ENCODE assay signal across 1 cellular context in genomic region chr6:109381747-109382575, GRCh38.
TF ChIP-seq lines count a peak whose summit lies in the region.

Gene CD164 (minus strand): TSS chr6:109382467. CDS start chr6:109382378, 89 bp downstream.

TF ChIP-seq in HepG2, 621 proteins besides CTCF, POLR2A, EP300 and RAD21 (continued from another document and continues in another):
- TF ChIP-seq BCL6 (CRISPR knock-in tag; IDR thresholded peaks at IDR 0.05) (peak; percentile 42), REXO4 (CRISPR knock-in tag; IDR thresholded peaks at IDR 0.05; ENCODE audit: borderline replicate concordance) (no peak), TP53 (CRISPR knock-in tag; conservative IDR thresholded peaks at IDR 0.05) (peak; percentile 55; the same call in 1 of the 2 replicates), ZNF180 (CRISPR knock-in tag; IDR thresholded peaks at IDR 0.05; ENCODE audit: borderline replicate concordance, low read depth) (no peak), NFKB2 (CRISPR knock-in tag; IDR thresholded peaks at IDR 0.05; ENCODE audit: borderline replicate concordance) (peak; percentile 9; the same call in 1 of the 2 replicates), HNRNPUL1 (IDR thresholded peaks at IDR 0.05; ENCODE audit: low read depth, low read length) (0 out of 2 replicates have a peak, but pooled peaks have one; percentile 37), HMG20B (CRISPR knock-in tag; conservative IDR thresholded peaks at IDR 0.05) (peak; percentile 40; the same call in 1 of the 2 replicates), ZNF10 (CRISPR knock-in tag; IDR thresholded peaks at IDR 0.05; ENCODE audit: borderline replicate concordance, low read depth) (0 out of 2 replicates have a peak, but pooled peaks have one; percentile 43), MLX (CRISPR knock-in tag; IDR thresholded peaks at IDR 0.05) (peak; percentile 89), PAWR (CRISPR knock-in tag; IDR thresholded peaks at IDR 0.05; ENCODE audit: borderline replicate concordance) (no peak), ZNF12 (CRISPR knock-in tag; IDR thresholded peaks at IDR 0.05) (no peak), BHLHE40 (IDR thresholded peaks at IDR 0.05; ENCODE audit: low read length) (peak; percentile 97), ZMYM2 (CRISPR knock-in tag; IDR thresholded peaks at IDR 0.05) (no peak), SOX13 (IDR thresholded peaks at IDR 0.05) (no peak), SOX13 (CRISPR knock-in tag; conservative IDR thresholded peaks at IDR 0.05 in 1 of 2, IDR thresholded peaks at IDR 0.05 in 1 of 2) (peak in 1 of 2 experiments; percentile 64; a peak in 2 of 4 replicates), ZNF343 (CRISPR knock-in tag; IDR thresholded peaks at IDR 0.05) (peak; percentile 71; the same call in 1 of the 2 replicates), ATF7 (IDR thresholded peaks at IDR 0.05) (no peak), ATF7 (CRISPR knock-in tag; IDR thresholded peaks at IDR 0.05) (no peak), BRCA1 (CRISPR knock-in tag; IDR thresholded peaks at IDR 0.05) (peak; percentile 11; the same call in 1 of the 2 replicates), MTF2 (CRISPR knock-in tag; IDR thresholded peaks at IDR 0.05; ENCODE audit: borderline replicate concordance) (no peak), ARHGAP35 (CRISPR knock-in tag; IDR thresholded peaks at IDR 0.05; ENCODE audit: borderline replicate concordance) (peak; percentile 79; the same call in 1 of the 2 replicates), MAZ (IDR thresholded peaks at IDR 0.05; ENCODE audit: borderline replicate concordance, low read depth, low read length) (peak; percentile 98), MAZ (CRISPR knock-in tag; IDR thresholded peaks at IDR 0.05; ENCODE audit: low read depth) (peak; percentile 96), YY1 (IDR thresholded peaks at IDR 0.05; ENCODE audit: insufficient read depth, insufficient replicate concordance, low read depth, low read length) (peak; percentile 91), NAIF1 (CRISPR knock-in tag; IDR thresholded peaks at IDR 0.05; ENCODE audit: borderline replicate concordance) (peak; percentile 54; the same call in 1 of the 2 replicates), MIXL1 (CRISPR knock-in tag; IDR thresholded peaks at IDR 0.05) (no peak), JUN (CRISPR knock-in tag; IDR thresholded peaks at IDR 0.05) (no peak)
- TF ChIP-seq, protein P1, sequence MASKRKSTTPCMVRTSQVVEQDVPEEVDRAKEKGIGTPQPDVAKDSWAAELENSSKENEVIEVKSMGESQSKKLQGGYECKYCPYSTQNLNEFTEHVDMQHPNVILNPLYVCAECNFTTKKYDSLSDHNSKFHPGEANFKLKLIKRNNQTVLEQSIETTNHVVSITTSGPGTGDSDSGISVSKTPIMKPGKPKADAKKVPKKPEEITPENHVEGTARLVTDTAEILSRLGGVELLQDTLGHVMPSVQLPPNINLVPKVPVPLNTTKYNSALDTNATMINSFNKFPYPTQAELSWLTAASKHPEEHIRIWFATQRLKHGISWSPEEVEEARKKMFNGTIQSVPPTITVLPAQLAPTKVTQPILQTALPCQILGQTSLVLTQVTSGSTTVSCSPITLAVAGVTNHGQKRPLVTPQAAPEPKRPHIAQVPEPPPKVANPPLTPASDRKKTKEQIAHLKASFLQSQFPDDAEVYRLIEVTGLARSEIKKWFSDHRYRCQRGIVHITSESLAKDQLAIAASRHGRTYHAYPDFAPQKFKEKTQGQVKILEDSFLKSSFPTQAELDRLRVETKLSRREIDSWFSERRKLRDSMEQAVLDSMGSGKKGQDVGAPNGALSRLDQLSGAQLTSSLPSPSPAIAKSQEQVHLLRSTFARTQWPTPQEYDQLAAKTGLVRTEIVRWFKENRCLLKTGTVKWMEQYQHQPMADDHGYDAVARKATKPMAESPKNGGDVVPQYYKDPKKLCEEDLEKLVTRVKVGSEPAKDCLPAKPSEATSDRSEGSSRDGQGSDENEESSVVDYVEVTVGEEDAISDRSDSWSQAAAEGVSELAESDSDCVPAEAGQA (IDR thresholded peaks at IDR 0.05; ENCODE audit: low read depth): peak; percentile 77
- TF ChIP-seq, protein P1 (CRISPR knock-in tag; IDR thresholded peaks at IDR 0.05; ENCODE audit: borderline replicate concordance): peak; percentile 69; the same call in 1 of the 2 replicates
- TF ChIP-seq, protein P2, sequence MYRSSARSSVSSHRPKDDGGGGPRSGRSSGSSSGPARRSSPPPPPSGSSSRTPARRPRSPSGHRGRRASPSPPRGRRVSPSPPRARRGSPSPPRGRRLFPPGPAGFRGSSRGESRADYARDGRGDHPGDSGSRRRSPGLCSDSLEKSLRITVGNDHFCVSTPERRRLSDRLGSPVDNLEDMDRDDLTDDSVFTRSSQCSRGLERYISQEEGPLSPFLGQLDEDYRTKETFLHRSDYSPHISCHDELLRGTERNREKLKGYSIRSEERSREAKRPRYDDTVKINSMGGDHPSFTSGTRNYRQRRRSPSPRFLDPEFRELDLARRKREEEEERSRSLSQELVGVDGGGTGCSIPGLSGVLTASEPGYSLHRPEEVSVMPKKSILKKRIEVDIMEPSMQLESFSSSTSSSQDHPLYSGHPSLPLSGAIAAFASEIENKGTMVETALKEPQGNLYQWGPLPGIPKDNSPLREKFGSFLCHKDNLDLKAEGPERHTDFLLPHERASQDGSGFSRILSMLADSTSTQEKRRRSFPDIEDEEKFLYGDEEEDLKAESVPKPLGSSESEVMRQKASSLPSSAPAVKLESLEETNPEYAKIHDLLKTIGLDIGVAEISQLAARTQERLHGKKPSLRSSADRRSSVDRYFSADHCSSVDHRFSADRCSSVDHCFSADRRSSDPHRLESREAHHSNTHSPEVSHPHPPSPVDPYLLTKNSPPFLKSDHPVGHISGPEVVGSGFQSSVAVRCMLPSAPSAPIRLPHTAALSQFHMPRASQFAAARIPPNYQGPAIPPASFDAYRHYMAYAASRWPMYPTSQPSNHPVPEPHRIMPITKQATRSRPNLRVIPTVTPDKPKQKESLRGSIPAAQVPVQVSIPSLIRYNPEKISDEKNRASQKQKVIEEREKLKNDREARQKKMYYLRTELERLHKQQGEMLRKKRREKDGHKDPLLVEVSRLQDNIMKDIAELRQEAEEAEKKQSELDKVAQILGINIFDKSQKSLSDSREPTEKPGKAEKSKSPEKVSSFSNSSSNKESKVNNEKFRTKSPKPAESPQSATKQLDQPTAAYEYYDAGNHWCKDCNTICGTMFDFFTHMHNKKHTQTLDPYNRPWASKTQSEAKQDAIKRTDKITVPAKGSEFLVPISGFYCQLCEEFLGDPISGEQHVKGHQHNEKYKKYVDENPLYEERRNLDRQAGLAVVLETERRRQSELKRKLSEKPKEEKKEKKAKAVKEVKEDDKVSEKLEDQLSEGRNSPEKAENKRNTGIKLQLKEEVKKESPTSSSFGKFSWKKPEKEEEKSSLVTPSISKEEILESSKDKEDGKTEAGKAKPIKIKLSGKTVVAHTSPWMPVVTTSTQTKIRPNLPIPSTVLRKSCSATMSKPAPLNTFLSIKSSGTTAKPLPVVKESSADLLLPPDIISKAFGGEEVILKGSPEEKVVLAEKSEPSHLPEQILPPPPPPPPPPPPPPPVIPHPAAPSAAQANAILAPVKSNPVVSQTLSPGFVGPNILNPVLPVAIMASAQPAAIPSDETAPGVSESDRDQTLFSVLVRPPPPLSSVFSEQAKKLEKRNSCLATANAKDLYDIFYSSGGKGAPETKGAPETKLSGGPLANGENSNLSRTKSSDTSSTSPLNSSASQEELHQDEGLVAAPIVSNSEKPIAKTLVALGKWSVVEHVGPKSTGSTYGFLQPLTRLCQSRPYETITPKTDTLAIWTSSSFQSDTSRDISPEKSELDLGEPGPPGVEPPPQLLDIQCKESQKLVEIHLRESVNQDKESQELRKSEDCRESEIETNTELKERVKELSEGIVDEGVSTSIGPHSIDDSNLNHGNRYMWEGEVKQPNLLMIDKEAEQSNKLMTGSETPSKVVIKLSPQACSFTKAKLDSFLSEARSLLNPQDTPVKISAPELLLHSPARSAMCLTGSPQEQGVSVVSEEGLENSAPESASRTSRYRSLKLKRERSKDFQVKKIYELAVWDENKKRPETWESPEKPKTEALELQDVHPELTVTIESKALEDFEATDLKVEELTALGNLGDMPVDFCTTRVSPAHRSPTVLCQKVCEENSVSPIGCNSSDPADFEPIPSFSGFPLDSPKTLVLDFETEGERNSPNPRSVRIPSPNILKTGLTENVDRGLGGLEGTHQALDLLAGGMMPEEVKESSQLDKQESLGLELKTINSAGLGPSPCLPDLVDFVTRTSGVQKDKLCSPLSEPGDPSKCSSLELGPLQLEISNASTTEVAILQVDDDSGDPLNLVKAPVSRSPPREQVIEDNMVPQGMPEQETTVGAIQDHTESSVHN (CRISPR knock-in tag; IDR thresholded peaks at IDR 0.05): no peak
- TF ChIP-seq, protein P3, sequence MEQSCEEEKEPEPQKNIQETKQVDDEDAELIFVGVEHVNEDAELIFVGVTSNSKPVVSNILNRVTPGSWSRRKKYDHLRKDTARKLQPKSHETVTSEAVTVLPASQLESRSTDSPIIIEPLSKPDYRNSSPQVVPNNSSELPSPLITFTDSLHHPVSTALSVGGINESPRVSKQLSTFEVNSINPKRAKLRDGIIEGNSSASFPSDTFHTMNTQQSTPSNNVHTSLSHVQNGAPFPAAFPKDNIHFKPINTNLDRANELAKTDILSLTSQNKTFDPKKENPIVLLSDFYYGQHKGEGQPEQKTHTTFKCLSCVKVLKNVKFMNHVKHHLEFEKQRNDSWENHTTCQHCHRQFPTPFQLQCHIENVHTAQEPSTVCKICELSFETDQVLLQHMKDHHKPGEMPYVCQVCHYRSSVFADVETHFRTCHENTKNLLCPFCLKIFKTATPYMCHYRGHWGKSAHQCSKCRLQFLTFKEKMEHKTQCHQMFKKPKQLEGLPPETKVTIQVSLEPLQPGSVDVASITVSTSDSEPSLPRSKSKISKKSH (CRISPR knock-in tag; IDR thresholded peaks at IDR 0.05; ENCODE audit: borderline replicate concordance): peak; percentile 96
- TF ChIP-seq, protein P4, sequence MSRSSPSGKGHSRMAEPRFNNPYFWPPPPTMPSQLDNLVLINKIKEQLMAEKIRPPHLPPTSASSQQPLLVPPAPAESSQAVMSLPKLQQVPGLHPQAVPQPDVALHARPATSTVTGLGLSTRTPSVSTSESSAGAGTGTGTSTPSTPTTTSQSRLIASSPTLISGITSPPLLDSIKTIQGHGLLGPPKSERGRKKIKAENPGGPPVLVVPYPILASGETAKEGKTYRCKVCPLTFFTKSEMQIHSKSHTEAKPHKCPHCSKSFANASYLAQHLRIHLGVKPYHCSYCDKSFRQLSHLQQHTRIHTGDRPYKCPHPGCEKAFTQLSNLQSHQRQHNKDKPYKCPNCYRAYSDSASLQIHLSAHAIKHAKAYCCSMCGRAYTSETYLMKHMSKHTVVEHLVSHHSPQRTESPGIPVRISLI (CRISPR knock-in tag; IDR thresholded peaks at IDR 0.05; ENCODE audit: borderline replicate concordance): no peak
- TF ChIP-seq, protein P5, sequence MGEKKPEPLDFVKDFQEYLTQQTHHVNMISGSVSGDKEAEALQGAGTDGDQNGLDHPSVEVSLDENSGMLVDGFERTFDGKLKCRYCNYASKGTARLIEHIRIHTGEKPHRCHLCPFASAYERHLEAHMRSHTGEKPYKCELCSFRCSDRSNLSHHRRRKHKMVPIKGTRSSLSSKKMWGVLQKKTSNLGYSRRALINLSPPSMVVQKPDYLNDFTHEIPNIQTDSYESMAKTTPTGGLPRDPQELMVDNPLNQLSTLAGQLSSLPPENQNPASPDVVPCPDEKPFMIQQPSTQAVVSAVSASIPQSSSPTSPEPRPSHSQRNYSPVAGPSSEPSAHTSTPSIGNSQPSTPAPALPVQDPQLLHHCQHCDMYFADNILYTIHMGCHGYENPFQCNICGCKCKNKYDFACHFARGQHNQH (CRISPR knock-in tag; IDR thresholded peaks at IDR 0.05): peak; percentile 80
- TF ChIP-seq, protein P6, sequence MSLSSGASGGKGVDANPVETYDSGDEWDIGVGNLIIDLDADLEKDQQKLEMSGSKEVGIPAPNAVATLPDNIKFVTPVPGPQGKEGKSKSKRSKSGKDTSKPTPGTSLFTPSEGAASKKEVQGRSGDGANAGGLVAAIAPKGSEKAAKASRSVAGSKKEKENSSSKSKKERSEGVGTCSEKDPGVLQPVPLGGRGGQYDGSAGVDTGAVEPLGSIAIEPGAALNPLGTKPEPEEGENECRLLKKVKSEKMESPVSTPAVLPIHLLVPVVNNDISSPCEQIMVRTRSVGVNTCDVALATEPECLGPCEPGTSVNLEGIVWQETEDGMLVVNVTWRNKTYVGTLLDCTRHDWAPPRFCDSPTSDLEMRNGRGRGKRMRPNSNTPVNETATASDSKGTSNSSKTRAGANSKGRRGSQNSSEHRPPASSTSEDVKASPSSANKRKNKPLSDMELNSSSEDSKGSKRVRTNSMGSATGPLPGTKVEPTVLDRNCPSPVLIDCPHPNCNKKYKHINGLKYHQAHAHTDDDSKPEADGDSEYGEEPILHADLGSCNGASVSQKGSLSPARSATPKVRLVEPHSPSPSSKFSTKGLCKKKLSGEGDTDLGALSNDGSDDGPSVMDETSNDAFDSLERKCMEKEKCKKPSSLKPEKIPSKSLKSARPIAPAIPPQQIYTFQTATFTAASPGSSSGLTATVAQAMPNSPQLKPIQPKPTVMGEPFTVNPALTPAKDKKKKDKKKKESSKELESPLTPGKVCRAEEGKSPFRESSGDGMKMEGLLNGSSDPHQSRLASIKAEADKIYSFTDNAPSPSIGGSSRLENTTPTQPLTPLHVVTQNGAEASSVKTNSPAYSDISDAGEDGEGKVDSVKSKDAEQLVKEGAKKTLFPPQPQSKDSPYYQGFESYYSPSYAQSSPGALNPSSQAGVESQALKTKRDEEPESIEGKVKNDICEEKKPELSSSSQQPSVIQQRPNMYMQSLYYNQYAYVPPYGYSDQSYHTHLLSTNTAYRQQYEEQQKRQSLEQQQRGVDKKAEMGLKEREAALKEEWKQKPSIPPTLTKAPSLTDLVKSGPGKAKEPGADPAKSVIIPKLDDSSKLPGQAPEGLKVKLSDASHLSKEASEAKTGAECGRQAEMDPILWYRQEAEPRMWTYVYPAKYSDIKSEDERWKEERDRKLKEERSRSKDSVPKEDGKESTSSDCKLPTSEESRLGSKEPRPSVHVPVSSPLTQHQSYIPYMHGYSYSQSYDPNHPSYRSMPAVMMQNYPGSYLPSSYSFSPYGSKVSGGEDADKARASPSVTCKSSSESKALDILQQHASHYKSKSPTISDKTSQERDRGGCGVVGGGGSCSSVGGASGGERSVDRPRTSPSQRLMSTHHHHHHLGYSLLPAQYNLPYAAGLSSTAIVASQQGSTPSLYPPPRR (CRISPR knock-in tag; IDR thresholded peaks at IDR 0.05; ENCODE audit: borderline replicate concordance): 0 out of 2 replicates have a peak, but pooled peaks have one; percentile 7
